ENCODE assay signal across 13 cellular contexts in genomic region chr10:3136763-3137611, GRCh38. TPM values are rescaled to one million over a fixed set of nuclear protein-coding genes. Genes with fewer than 3 reads are reported as not detected.
DNase-seq lines count a peak whose midpoint lies in the region; ATAC-seq and TF ChIP-seq lines count a peak whose summit lies in the region.
"Had no signal": no experiment of that assay in that cellular context is flagged by ENCODE, and none has a peak within 500 bp of the region (broad histone marks: within the 10 kb centered on the region; RNA-seq: fewer than 3 reads in every experiment).

No MANE protein-coding gene starts in this region.

- H3K4me1 ChIP-seq in colonic mucosa: no peaks in the 10 kb centered on the region
- H3K4me1 ChIP-seq in left lung: no peaks in the 10 kb centered on the region
- peaks cover 7 to 20% (median 9%) of the 10 kb centered on the region in 4 donors for H3K4me1 ChIP-seq in stomach

- no peak overlapping the region for H3K27ac ChIP-seq in colonic mucosa
- H3K27ac ChIP-seq in left lung: peak overlapping the region in 1 of 2 donors; percentile 13
- peak overlapping the region in 4 of 5 donors; percentile 37 to 78 (median 62) for H3K27ac ChIP-seq in stomach

- H3K9ac ChIP-seq in colonic mucosa (ENCODE audit: low read depth in 2 of 2, low read length in 2 of 2): no peak overlapping the region
- H3K9ac ChIP-seq: SK-N-SH had no signal

- TF ChIP-seq POLR2A in stomach (IDR thresholded peaks at IDR 0.05): no peak

- intact Hi-C loops in colonic mucosa (cut with DNase I) (no loop called here), left lung (cut with DNase I) (no loop called here), stomach (cut with DNase I; ENCODE audit: low total_unique reads) (no loop called here)

- H3K4me3 ChIP-seq in colonic mucosa (no peak overlapping the region), left lung (no peak overlapping the region), stomach (no peak overlapping the region)

- DNase-seq in GM03348 (ENCODE audit: low spot score) (peak; percentile 85), colonic mucosa (peak; percentile 47), left lung (peak in 1 of 2 donors; percentile 46), stomach (no peak), HCEC 1CT (no peak), NK-92 (lab: John Stamatoyannopoulos, UW; ENCODE audit: unreplicated experiment) (no peak), NCI-H187 (lab: John Stamatoyannopoulos, UW) (no peak)
- DNase-seq: activated CD4-positive, alpha-beta T cell treated with anti-CD3 and anti-CD28 coated beads for 48 hours; NCI-H1092 treated with DMSO at 0.1 percent for 48 hours; NCI-H526; SK-N-SH had no signal

- peak; percentile 59 for ATAC-seq in left lung
- no peak for ATAC-seq in GM21529 (IDR thresholded peaks at IDR 0.05; ENCODE audit: unreplicated experiment)
- ATAC-seq: activated naive CD4-positive, alpha-beta T cell treated with anti-CD3 and anti-CD28 coated beads, Interleukin-2, amount 50 U/mL, for 72 hours had no signal

- H3K9me3 ChIP-seq in colonic mucosa (no peaks in the 10 kb centered on the region), left lung (no peaks in the 10 kb centered on the region), stomach (no peaks in the 10 kb centered on the region)
- H3K9me3 ChIP-seq: SK-N-SH had no signal

- H3K36me3 ChIP-seq in colonic mucosa: peaks cover 9% of the 10 kb centered on the region
- H3K36me3 ChIP-seq in left lung: peaks cover 0 to 100% of the 10 kb centered on the region in 2 donors
- H3K36me3 ChIP-seq in stomach: peaks cover 68 to 100% (median 100%) of the 10 kb centered on the region in 4 donors

- H3K27me3 ChIP-seq in colonic mucosa (no peaks in the 10 kb centered on the region), left lung (no peaks in the 10 kb centered on the region), stomach (no peaks in the 10 kb centered on the region)

- 73 to 77% (median 74%) methylated on average over 21 of the region's 21 CpGs for WGBS in stomach, 5 donors

- TF ChIP-seq EP300 in stomach (IDR thresholded peaks at IDR 0.05): no peak

- no peak for TF ChIP-seq CTCF in colonic mucosa (IDR thresholded peaks at IDR 0.05)
- no peak for TF ChIP-seq CTCF in left lung (IDR thresholded peaks at IDR 0.05)
- no peak for TF ChIP-seq CTCF in stomach (IDR thresholded peaks at IDR 0.05)

RNA-seq across cellular contexts. Expression of gene PITRM1, which starts 35.6 kb away (rescaled TPM):
- total RNA-seq in colonic mucosa (10 to 100 TPM; 43.7 to 52.3 TPM), left lung (10 to 100 TPM; 71.6 to 77.0 TPM), stomach (10 to 100 TPM; 36.8 to 95.1 (median 66.5) TPM)
- 10 to 100 TPM; 32.3 to 63.7 (median 35.6) TPM for polyA plus RNA-seq in stomach

Comparison
In these comparisons a context has a peak if more than half of its experiments do, and no peak if none do; other contexts are left out.
1. DNase-seq: peak in GM03348 (single experiment) and colonic mucosa (single experiment); none in stomach (single experiment), HCEC 1CT (single experiment), NK-92 (single experiment) and NCI-H187 (0 of 2).